ENCODE assay signal across 1 cellular context in the genomic region with DNA sequence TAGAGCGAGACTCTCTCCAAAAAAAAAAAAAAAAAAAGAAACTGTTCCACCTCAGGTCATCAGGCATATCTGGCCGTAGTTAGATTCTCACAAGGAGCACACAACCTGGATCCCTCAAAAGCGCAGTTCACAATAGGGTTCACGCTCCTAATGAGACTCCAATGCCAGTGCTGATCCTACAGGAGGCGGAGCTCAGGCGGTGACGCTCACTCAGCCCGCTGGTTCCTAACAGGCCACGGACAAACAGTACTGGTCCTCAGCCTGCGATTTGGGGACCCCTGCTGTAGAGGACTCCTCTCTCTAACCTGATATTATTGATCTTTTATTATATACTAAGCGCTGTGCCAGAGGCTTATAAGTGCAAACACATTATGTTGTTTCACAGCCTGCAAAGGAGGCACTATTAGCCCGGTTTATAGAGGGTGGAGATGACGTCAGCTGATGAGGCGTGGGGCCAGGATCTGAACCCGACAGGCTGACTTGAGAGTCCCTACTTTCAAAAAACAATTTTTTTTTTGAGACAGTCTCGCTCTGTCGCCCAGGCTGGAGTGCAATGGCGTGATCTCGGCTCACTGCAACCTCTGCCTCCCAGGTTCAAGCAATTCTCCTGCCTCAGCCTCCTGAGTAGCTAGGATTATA.
TF ChIP-seq lines count a peak whose summit lies in the region.

No MANE protein-coding gene starts in this region.

TF ChIP-seq in K562, 482 proteins besides CTCF, POLR2A, EP300 and RAD21:
- TF ChIP-seq NFIC (IDR thresholded peaks at IDR 0.05) (no peak), PCBP2 (IDR thresholded peaks at IDR 0.05; ENCODE audit: low read depth, low read length, poor library complexity, severe bottlenecking) (no peak), SP1 (CRISPR knock-in tag; IDR thresholded peaks at IDR 0.05) (no peak), XRCC4 (IDR thresholded peaks at IDR 0.05; ENCODE audit: extremely low read depth, insufficient read depth, insufficient read length) (no peak), SETDB1 (IDR thresholded peaks at IDR 0.05; ENCODE audit: low read length) (no peak), PHTF2 (CRISPR knock-in tag; IDR thresholded peaks at IDR 0.05) (no peak), ATF1 (CRISPR knock-in tag; IDR thresholded peaks at IDR 0.05) (no peak), ATF1 (tag; IDR thresholded peaks at IDR 0.05) (peak; percentile 77), TRIM28 (IDR thresholded peaks at IDR 0.05) (no peak), JUND (IDR thresholded peaks at IDR 0.05; ENCODE audit: borderline replicate concordance, low read depth, low read length) (peak; percentile 60; the same call in 1 of the 2 replicates), JUND (tag; IDR thresholded peaks at IDR 0.05; ENCODE audit: borderline replicate concordance, low read depth, low read length) (peak; percentile 61; the same call in 2 of the 3 replicates), TEAD4 (IDR thresholded peaks at IDR 0.05; ENCODE audit: low read length) (no peak), TEAD4 (CRISPR knock-in tag; IDR thresholded peaks at IDR 0.05; ENCODE audit: borderline replicate concordance) (no peak), ZNF668 (CRISPR knock-in tag; IDR thresholded peaks at IDR 0.05) (no peak), FIP1L1 (IDR thresholded peaks at IDR 0.05; ENCODE audit: low read depth, low read length, poor library complexity, severe bottlenecking) (no peak), NFYB (IDR thresholded peaks at IDR 0.05; ENCODE audit: extremely low read depth, insufficient read length) (no peak), CREM (IDR thresholded peaks at IDR 0.05; ENCODE audit: low read depth) (peak; percentile 39; the same call in 1 of the 2 replicates), SREBF1 (IDR thresholded peaks at IDR 0.05; ENCODE audit: borderline replicate concordance, low read depth, low read length) (no peak), RBM17 (IDR thresholded peaks at IDR 0.05; ENCODE audit: borderline replicate concordance, low read depth, low read length) (no peak), ATF7 (IDR thresholded peaks at IDR 0.05) (peak; percentile 91)
- TF ChIP-seq, protein P1, sequence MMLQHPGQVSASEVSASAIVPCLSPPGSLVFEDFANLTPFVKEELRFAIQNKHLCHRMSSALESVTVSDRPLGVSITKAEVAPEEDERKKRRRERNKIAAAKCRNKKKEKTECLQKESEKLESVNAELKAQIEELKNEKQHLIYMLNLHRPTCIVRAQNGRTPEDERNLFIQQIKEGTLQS (IDR thresholded peaks at IDR 0.05): peak; percentile 91
- TF ChIP-seq, protein P1 (CRISPR knock-in tag; conservative IDR thresholded peaks at IDR 0.05): no peak
- TF ChIP-seq, protein P2, sequence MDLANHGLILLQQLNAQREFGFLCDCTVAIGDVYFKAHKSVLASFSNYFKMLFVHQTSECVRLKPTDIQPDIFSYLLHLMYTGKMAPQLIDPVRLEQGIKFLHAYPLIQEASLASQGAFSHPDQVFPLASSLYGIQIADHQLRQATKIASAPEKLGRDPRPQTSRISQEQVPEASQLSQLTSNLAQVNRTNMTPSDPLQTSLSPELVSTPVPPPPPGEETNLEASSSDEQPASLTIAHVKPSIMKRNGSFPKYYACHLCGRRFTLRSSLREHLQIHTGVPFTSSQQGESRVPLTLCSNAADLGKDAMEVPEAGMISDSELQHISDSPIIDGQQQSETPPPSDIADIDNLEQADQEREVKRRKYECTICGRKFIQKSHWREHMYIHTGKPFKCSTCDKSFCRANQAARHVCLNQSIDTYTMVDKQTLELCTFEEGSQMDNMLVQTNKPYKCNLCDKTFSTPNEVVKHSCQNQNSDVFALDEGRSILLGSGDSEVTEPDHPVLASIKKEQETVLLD (IDR thresholded peaks at IDR 0.05): no peak
- TF ChIP-seq, protein P3, sequence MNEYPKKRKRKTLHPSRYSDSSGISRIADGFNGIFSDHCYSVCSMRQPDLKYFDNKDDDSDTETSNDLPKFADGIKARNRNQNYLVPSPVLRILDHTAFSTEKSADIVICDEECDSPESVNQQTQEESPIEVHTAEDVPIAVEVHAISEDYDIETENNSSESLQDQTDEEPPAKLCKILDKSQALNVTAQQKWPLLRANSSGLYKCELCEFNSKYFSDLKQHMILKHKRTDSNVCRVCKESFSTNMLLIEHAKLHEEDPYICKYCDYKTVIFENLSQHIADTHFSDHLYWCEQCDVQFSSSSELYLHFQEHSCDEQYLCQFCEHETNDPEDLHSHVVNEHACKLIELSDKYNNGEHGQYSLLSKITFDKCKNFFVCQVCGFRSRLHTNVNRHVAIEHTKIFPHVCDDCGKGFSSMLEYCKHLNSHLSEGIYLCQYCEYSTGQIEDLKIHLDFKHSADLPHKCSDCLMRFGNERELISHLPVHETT (CRISPR knock-in tag; conservative IDR thresholded peaks at IDR 0.05 in 1 of 2, IDR thresholded peaks at IDR 0.05 in 1 of 2): no peak
- TF ChIP-seq, protein P4, sequence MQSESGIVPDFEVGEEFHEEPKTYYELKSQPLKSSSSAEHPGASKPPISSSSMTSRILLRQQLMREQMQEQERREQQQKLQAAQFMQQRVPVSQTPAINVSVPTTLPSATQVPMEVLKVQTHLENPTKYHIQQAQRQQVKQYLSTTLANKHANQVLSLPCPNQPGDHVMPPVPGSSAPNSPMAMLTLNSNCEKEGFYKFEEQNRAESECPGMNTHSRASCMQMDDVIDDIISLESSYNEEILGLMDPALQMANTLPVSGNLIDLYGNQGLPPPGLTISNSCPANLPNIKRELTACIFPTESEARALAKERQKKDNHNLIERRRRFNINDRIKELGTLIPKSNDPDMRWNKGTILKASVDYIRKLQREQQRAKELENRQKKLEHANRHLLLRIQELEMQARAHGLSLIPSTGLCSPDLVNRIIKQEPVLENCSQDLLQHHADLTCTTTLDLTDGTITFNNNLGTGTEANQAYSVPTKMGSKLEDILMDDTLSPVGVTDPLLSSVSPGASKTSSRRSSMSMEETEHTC (IDR thresholded peaks at IDR 0.05): no peak
